ENCODE assay signal across 14 cellular contexts in genomic region chr17:50913120-50913519, GRCh38.
"Had no signal": no experiment of that assay in that cellular context is flagged by ENCODE, and none has a peak within 500 bp of the region (broad histone marks: within the 10 kb centered on the region; RNA-seq: fewer than 3 reads in every experiment).

No MANE protein-coding gene starts in this region.

- H3K27ac Mint-ChIP-seq: memory B cell had no signal

- H3K27me3 Mint-ChIP-seq: memory B cell had no signal

- H3K36me3 ChIP-seq: gastrocnemius medialis, heart right ventricle, left lung, pancreas had no signal

- H3K4me3 ChIP-seq: gastrocnemius medialis, heart right ventricle, left lung, pancreas had no signal

- DNase-seq: activated CD4-positive, alpha-beta T cell treated with anti-CD3 and anti-CD28 coated beads for 1 hour; activated CD8-positive, alpha-beta memory T cell treated with anti-CD3 and anti-CD28 coated beads for 24 hours; caudate nucleus; cortex of kidney; effector CD8-positive, alpha-beta T cell; gastrocnemius medialis; heart right ventricle; islet precursor cell; left lung; pancreas; stimulated activated CD4-positive, alpha-beta T cell treated with anti-CD3 and anti-CD28 coated beads, Interleukin-2, amount 100 ng/mL, for 48 hours; T1000 had no signal

- H3K27me3 ChIP-seq: gastrocnemius medialis, heart right ventricle, left lung, pancreas had no signal

- H3K9me3 ChIP-seq: gastrocnemius medialis, heart right ventricle, left lung, pancreas had no signal

- H3K36me3 Mint-ChIP-seq: memory B cell had no signal

- ATAC-seq: gastrocnemius medialis, heart right ventricle, left lung, pancreas had no signal

- H3K4me3 Mint-ChIP-seq: memory B cell, neural crest cell had no signal

- H3K9me3 Mint-ChIP-seq: memory B cell, neural crest cell had no signal

- H3K27ac ChIP-seq: gastrocnemius medialis, heart right ventricle, left lung had no signal
